Comparison of ENCODE assay signal across 9 cellular contexts in genomic region chr19:35495107-35496064, GRCh38. TPM values are rescaled to one million over a fixed set of nuclear protein-coding genes. Genes with fewer than 3 reads are reported as not detected.
DNase-seq lines count a peak whose midpoint lies in the region; ATAC-seq and TF ChIP-seq lines count a peak whose summit lies in the region.
"Had no signal": no experiment of that assay in that cellular context is flagged by ENCODE, and none has a peak within 500 bp of the region (broad histone marks: within the 10 kb centered on the region; RNA-seq: fewer than 3 reads in every experiment).

No MANE protein-coding gene starts in this region.

- no peaks in the 10 kb centered on the region for H3K36me3 Mint-ChIP-seq in type B pancreatic cell

- no peak overlapping the region for H3K4me3 ChIP-seq in HL-60 (replicated peaks; ENCODE audit: insufficient read depth, low read length)
- H3K4me3 ChIP-seq in SJCRH30 = no peak overlapping the region
- no peak overlapping the region for H3K4me3 ChIP-seq in gastroesophageal sphincter
- H3K4me3 ChIP-seq in trophoblast cell (ENCODE audit: low read depth, low read length) = no peak overlapping the region

- no peak for TF ChIP-seq POLR2A in gastroesophageal sphincter (IDR thresholded peaks at IDR 0.05)

- no peak overlapping the region for H3K4me2 ChIP-seq in trophoblast cell (ENCODE audit: low read length)

- no peak overlapping the region for H4K91ac ChIP-seq in trophoblast cell (ENCODE audit: low read depth, low read length)

- H2AFZ ChIP-seq in trophoblast cell (ENCODE audit: insufficient read depth, low read length, poor library complexity) = no peak overlapping the region

- DNase-seq in DMS153 treated with DMSO at 0.1 percent for 48 hours (lab: John Stamatoyannopoulos, UW; ENCODE audit: unreplicated experiment) (peak; percentile 38), HL-60 (ENCODE audit: low read depth in 1 of 2, low spot score in 1 of 2) (peak; percentile 36 to 60), SJCRH30 (peak; percentile 52 to 74), trophoblast cell (peak; percentile 60 to 83), type B pancreatic cell (ENCODE audit: extremely low spot score, unreplicated experiment) (no peak)
- peak; percentile 31 to 58 (median 38) for DNase-seq in activated naive CD4-positive, alpha-beta T cell (lab: John Stamatoyannopoulos, UW)

- H3K36me3 ChIP-seq in SJCRH30 = no peaks in the 10 kb centered on the region
- H3K36me3 ChIP-seq in gastroesophageal sphincter = no peaks in the 10 kb centered on the region
- peaks cover 12 to 19% of the 10 kb centered on the region in 2 experiments for H3K36me3 ChIP-seq in trophoblast cell (ENCODE audit: control insufficient read depth in 1 of 2, insufficient read depth in 2 of 2, low read length in 2 of 2)

- no peaks in the 10 kb centered on the region for H3K79me1 ChIP-seq in trophoblast cell (ENCODE audit: low read length)

- no peak overlapping the region for H2AK5ac ChIP-seq in trophoblast cell (ENCODE audit: low read length)

- 27% methylated on average over 10 of the region's 30 CpGs; no CpG with 5 or more reads in 1 of the 2 donors for WGBS in gastroesophageal sphincter (ENCODE audit: low coverage in 1 of 2), 2 donors
- WGBS in trophoblast cell (ENCODE audit: extremely low coverage, insufficient coverage, insufficient read length) = no CpG with 5 or more reads among the region's 30 CpGs

- H3K9me3 ChIP-seq in SJCRH30 (replicated peaks) (no peaks in the 10 kb centered on the region), gastroesophageal sphincter (no peaks in the 10 kb centered on the region), trophoblast cell (ENCODE audit: insufficient read depth, low read depth, low read length) (no peaks in the 10 kb centered on the region)

- no peak overlapping the region for H4K12ac ChIP-seq in trophoblast cell (ENCODE audit: low read depth, low read length)

- H3K27me3 Mint-ChIP-seq in type B pancreatic cell = peaks cover 12% of the 10 kb centered on the region

- H3K23ac ChIP-seq in trophoblast cell (ENCODE audit: low read length) = no peak overlapping the region

- H2BK120ac ChIP-seq in trophoblast cell (ENCODE audit: insufficient read depth, low read length, poor library complexity) = no peak overlapping the region

- H3K4me1 Mint-ChIP-seq in type B pancreatic cell (ENCODE audit: unreplicated experiment) = no peaks in the 10 kb centered on the region

- TF ChIP-seq CTCF in HL-60 (IDR thresholded peaks at IDR 0.05; ENCODE audit: insufficient read depth, low read length) = peak; percentile 87
- peak in 3 of 4 experiments; percentile 79 to 98 (median 90) for TF ChIP-seq CTCF in gastroesophageal sphincter (IDR thresholded peaks at IDR 0.05)
- TF ChIP-seq CTCF in type B pancreatic cell (conservative IDR thresholded peaks at IDR 0.05) = peak; percentile 92

- H3K79me2 ChIP-seq in trophoblast cell (ENCODE audit: control insufficient read depth, insufficient read depth, low read length, poor library complexity) = no peaks in the 10 kb centered on the region

- no peak overlapping the region for H3K14ac ChIP-seq in trophoblast cell (ENCODE audit: low read length)

- H3K4me1 ChIP-seq in SJCRH30 (no peaks in the 10 kb centered on the region), gastroesophageal sphincter (peaks cover 0 to 9% (median 4%) of the 10 kb centered on the region in 3 donors), trophoblast cell (ENCODE audit: control insufficient read depth in 1 of 2, insufficient read depth in 2 of 2, low read length in 2 of 2) (no peaks in the 10 kb centered on the region)

- no peak overlapping the region for H3K18ac ChIP-seq in trophoblast cell (ENCODE audit: low read length)

- no peak overlapping the region for H3K9ac ChIP-seq in trophoblast cell (ENCODE audit: low read length)

- peaks cover 2% of the 10 kb centered on the region for H3K27me3 ChIP-seq in HL-60 (ENCODE audit: insufficient read depth, poor library complexity, severe bottlenecking)
- peaks cover 39% of the 10 kb centered on the region for H3K27me3 ChIP-seq in SJCRH30
- H3K27me3 ChIP-seq in gastroesophageal sphincter = peaks cover 44% of the 10 kb centered on the region
- H3K27me3 ChIP-seq in trophoblast cell (ENCODE audit: insufficient read depth, low read length) = no peaks in the 10 kb centered on the region

- H3K9me3 Mint-ChIP-seq in type B pancreatic cell = no peaks in the 10 kb centered on the region
- H3K9me3 Mint-ChIP-seq: dendritic cell treated with granulocyte-macrophage colony-stimulating factor and Interleukin-4, amounts not matched to agents 40 ng/mL and 50 ng/mL, for 4 days had no signal

- H3K4me3 Mint-ChIP-seq in type B pancreatic cell = peak overlapping the region; percentile 44
- H3K4me3 Mint-ChIP-seq: dendritic cell treated with granulocyte-macrophage colony-stimulating factor and Interleukin-4, amounts not matched to agents 40 ng/mL and 50 ng/mL, for 4 days had no signal

- H3K27ac ChIP-seq in HL-60 (replicated peaks) (no peak overlapping the region), SJCRH30 (no peak overlapping the region), gastroesophageal sphincter (no peak overlapping the region), trophoblast cell (ENCODE audit: low read depth, low read length) (no peak overlapping the region)

- no peak overlapping the region for H2BK5ac ChIP-seq in trophoblast cell (ENCODE audit: low read depth, low read length, poor library complexity)

- H3K27ac Mint-ChIP-seq in type B pancreatic cell = peak overlapping the region; percentile 53
- H3K27ac Mint-ChIP-seq: dendritic cell treated with granulocyte-macrophage colony-stimulating factor and Interleukin-4, amounts not matched to agents 40 ng/mL and 50 ng/mL, for 4 days had no signal

- ATAC-seq in gastroesophageal sphincter (peak; percentile 84), HG03432 (IDR thresholded peaks at IDR 0.05; ENCODE audit: unreplicated experiment) (no peak)

- no peak for TF ChIP-seq EP300 in gastroesophageal sphincter (IDR thresholded peaks at IDR 0.05)

- H2BK12ac ChIP-seq in trophoblast cell (ENCODE audit: low read length) = no peak overlapping the region

- H3K4ac ChIP-seq in trophoblast cell (ENCODE audit: low read depth, low read length) = no peak overlapping the region

- H4K8ac ChIP-seq in trophoblast cell (ENCODE audit: low read depth, low read length) = no peak overlapping the region

RNA-seq across cellular contexts. Expression of gene KRTDAP, which starts 5.1 kb away (rescaled TPM):
- total RNA-seq in SJCRH30 (2014; rRNA removed; shearing (Covaris generic)) = not detected in 2 replicates
- not detected for total RNA-seq in gastroesophageal sphincter
- 1.4 TPM in 2 replicates for polyA plus RNA-seq in trophoblast cell (2013)
- 0.80 and 2.0 TPM in 2 replicates for total RNA-seq in type B pancreatic cell (ENCODE audit: low replicate concordance)

RNA-seq across cellular contexts. Expression of gene DMKN, which starts 18.1 kb away (rescaled TPM):
- total RNA-seq in SJCRH30 (2014; rRNA removed; shearing (Covaris generic)) = not detected in 2 replicates
- total RNA-seq in gastroesophageal sphincter (10 to 100 TPM in 2 of 4 donors, 1 to 10 TPM in 2; 5.6 to 20.0 (median 9.0) TPM), type B pancreatic cell (ENCODE audit: low replicate concordance) (70.9 and 141 TPM in 2 replicates)
- 153 and 164 TPM in 2 replicates for polyA plus RNA-seq in trophoblast cell (2013)

RNA-seq across cellular contexts. Expression of gene SBSN, which starts 32.7 kb away (rescaled TPM):
- not detected in 2 replicates for total RNA-seq in SJCRH30 (2014; rRNA removed; shearing (Covaris generic))
- total RNA-seq in gastroesophageal sphincter (10 to 100 TPM in 1 of 4 donors, 1 to 10 TPM in 2, not detected in 1; 1.0 to 13.4 (median 1.2) TPM), type B pancreatic cell (ENCODE audit: low replicate concordance) (0.53 TPM in 1 of 2 replicates, not detected in the other)
- 7.9 TPM in 2 replicates for polyA plus RNA-seq in trophoblast cell (2013)

RNA-seq across cellular contexts. Expression of gene GAPDHS, which starts 37.9 kb away (rescaled TPM):
- total RNA-seq in SJCRH30 (2014; rRNA removed; shearing (Covaris generic)) = not detected in 2 replicates
- not detected for total RNA-seq in gastroesophageal sphincter
- not detected in 2 replicates for polyA plus RNA-seq in trophoblast cell (2013)
- not detected in 2 replicates for total RNA-seq in type B pancreatic cell (ENCODE audit: low replicate concordance)

RNA-seq across cellular contexts. Expression of gene FFAR2, which starts 47.3 kb away (rescaled TPM):
- not detected in 2 replicates for total RNA-seq in SJCRH30 (2014; rRNA removed; shearing (Covaris generic))
- total RNA-seq in gastroesophageal sphincter (1 to 10 TPM in 1 of 4 donors, under 1 TPM in 1, not detected in 2; 0.35 to 1.3 TPM), type B pancreatic cell (ENCODE audit: low replicate concordance) (1.1 and 2.2 TPM in 2 replicates)
- not detected in 2 replicates for polyA plus RNA-seq in trophoblast cell (2013)
